ENCODE assay signal across 23 cellular contexts in the genomic region with DNA sequence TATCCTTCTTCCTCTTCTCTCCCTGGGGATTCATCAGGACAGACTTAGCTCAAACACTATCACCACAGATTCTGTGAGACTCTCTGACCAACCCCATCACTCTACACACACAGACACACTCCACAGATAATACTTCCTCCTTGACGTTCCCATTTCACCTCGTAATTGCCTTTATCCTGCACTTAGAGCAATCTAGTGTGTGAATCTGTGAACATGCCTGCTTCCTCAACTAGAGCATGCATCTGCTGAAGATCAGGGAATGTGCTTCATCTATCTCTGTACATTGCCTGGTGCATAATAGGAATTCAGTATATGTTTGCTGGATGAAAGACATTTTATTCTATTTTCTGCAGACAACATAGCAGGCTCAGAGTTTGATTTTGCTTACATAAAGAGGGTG. TPM values are rescaled to one million over a fixed set of nuclear protein-coding genes. Genes with fewer than 3 reads are reported as not detected.
"Had no signal": no experiment of that assay in that cellular context is flagged by ENCODE, and none has a peak within 500 bp of the region (broad histone marks: within the 10 kb centered on the region; RNA-seq: fewer than 3 reads in every experiment).

No MANE protein-coding gene starts in this region.

- H3K36me3 ChIP-seq: SJSA1 had no signal

- H3K27me3 ChIP-seq: SJSA1 had no signal

- ATAC-seq: T-cell had no signal

- H3K27ac ChIP-seq: SJSA1 had no signal

- H3K9me3 ChIP-seq: SJSA1 had no signal

- H3K4me1 ChIP-seq: SJSA1 had no signal

- DNase-seq: KBM-7, NCI-H1092, NCI-H1105 treated with DMSO at 0.1 percent for 48 hours, NCI-H1417 treated with DMSO at 0.1 percent for 48 hours, NCI-H146, NCI-H1694 treated with DMSO at 0.1 percent for 48 hours, NCI-H1930, NCI-H2081, NCI-H2107, NCI-H2171 treated with DMSO at 0.1 percent for 48 hours, NCI-H345, NCI-H446 treated with DMSO at 0.1 percent for 48 hours, NCI-H510A treated with DMSO at 0.1 percent for 48 hours, NCI-H526, NCI-H774, Right ventricle myocardium superior, RPMI8226, SIG-M5, SW 1271, T-cell had no signal

- H3K4me3 ChIP-seq: SJSA1 had no signal

RNA-seq across cellular contexts. Expression of a gene that starts 25.1 kb away (rescaled TPM):
- total RNA-seq: HT-29, LHCN-M2, SJSA1, T-cell had no signal
